ENCODE assay signal across 13 cellular contexts in genomic region chrX:22097295-22097694, GRCh38.
DNase-seq lines count a peak whose midpoint lies in the region; ATAC-seq, FAIRE-seq and TF ChIP-seq lines count a peak whose summit lies in the region.
"Had no signal": no experiment of that assay in that cellular context is flagged by ENCODE, and none has a peak within 500 bp of the region (broad histone marks: within the 10 kb centered on the region; RNA-seq: fewer than 3 reads in every experiment).

No MANE protein-coding gene starts in this region.

- no peaks in the 10 kb centered on the region for H3K36me3 ChIP-seq in bronchial epithelial cell (ENCODE audit: control insufficient read depth, insufficient read depth, low read length)
- H3K36me3 ChIP-seq: BLaER1, brain microvascular endothelial cell, vagina had no signal

- intact Hi-C loops in left colon (cut with DNase I, micrococcal nuclease) = no loop called here

- TF ChIP-seq CTCF in HFF-Myc (IDR thresholded peaks at IDR 0.05; ENCODE audit: low read depth, low read length, missing control alignments) (no peak), bronchial epithelial cell (IDR thresholded peaks at IDR 0.05; ENCODE audit: insufficient read depth, low read length, severe bottlenecking) (no peak)

- DNase-seq in AG08395 (ENCODE audit: low spot score) (peak; percentile 20), HFF-Myc (ENCODE audit: extremely low read depth, low read depth) (peak; percentile 61), bronchial epithelial cell (ENCODE audit: low read depth) (peak; percentile 58), left colon (no peak), dedifferentiated amniotic fluid mesenchymal stem cell (ENCODE audit: extremely low spot score) (no peak), SW480 (ENCODE audit: low spot score) (no peak)
- no peak for DNase-seq in stimulated activated CD4-positive, alpha-beta T cell treated with anti-CD3 and anti-CD28 coated beads, Interleukin-4, amount 100 ng/mL, for 1 hour
- DNase-seq: activated CD4-positive, alpha-beta T cell treated with anti-CD3 and anti-CD28 coated beads for 48 hours; brain microvascular endothelial cell; NCI-H187 treated with DMSO at 0.1 percent for 48 hours had no signal

- H3K4me3 ChIP-seq in HFF-Myc (replicated peaks; ENCODE audit: low read depth, low read length) (no peak overlapping the region), bronchial epithelial cell (ENCODE audit: low read depth, low read length) (no peak overlapping the region)
- H3K4me3 ChIP-seq: BLaER1, vagina had no signal

- no peak for FAIRE-seq in bronchial epithelial cell (lab: Jason Lieb, UNC)

- ATAC-seq in left colon = peak; percentile 47
- ATAC-seq in HG02623 (IDR thresholded peaks at IDR 0.05; ENCODE audit: unreplicated experiment) = no peak

- H3K27me3 ChIP-seq in bronchial epithelial cell (ENCODE audit: control insufficient read depth, insufficient read depth, low read length) = no peaks in the 10 kb centered on the region
- H3K27me3 ChIP-seq: BLaER1, brain microvascular endothelial cell, vagina had no signal

Comparison
In these comparisons a context has a peak if more than half of its experiments do, and no peak if none do; other contexts are left out.
1. DNase-seq: peak in AG08395 (single experiment), HFF-Myc (single experiment) and bronchial epithelial cell (single experiment); none in left colon (0 of 2), dedifferentiated amniotic fluid mesenchymal stem cell (single experiment), stimulated activated CD4-positive, alpha-beta T cell treated with anti-CD3 and anti-CD28 coated beads, Interleukin-4, amount 100 ng/mL, for 1 hour (single experiment) and SW480 (single experiment).